27 cellular contexts compared by ENCODE assay signal in genomic region chrX:114465689-114466088, GRCh38.
"Had no signal": no experiment of that assay in that cellular context is flagged by ENCODE, and none has a peak within 500 bp of the region (broad histone marks: within the 10 kb centered on the region; RNA-seq: fewer than 3 reads in every experiment).

No MANE protein-coding gene starts in this region.

- ATAC-seq: activated CD4-positive, alpha-beta T cell treated with anti-CD3 and anti-CD28 coated beads for 36 hours; activated T-helper 17 cell treated with anti-CD3 and anti-CD28 coated beads, Interleukin-2, amount 50 U/mL, for 72 hours; Panc1; Right ventricle myocardium inferior had no signal

- H3K9me3 Mint-ChIP-seq: activated naive CD4-positive, alpha-beta T cell treated with anti-CD3 and anti-CD28 coated beads for 36 hours had no signal

- H3K36me3 Mint-ChIP-seq: activated naive CD8-positive, alpha-beta T cell; brain had no signal

- H3K9ac ChIP-seq: SK-N-SH had no signal

- H3K27ac Mint-ChIP-seq: activated CD4-positive, alpha-beta memory T cell treated with anti-CD3 and anti-CD28 coated beads, Interleukin-2, amount 10 ng/mL, durations not matched to agents 7 days and 5 days; activated CD4-positive, alpha-beta T cell treated with anti-CD3 and anti-CD28 coated beads for 36 hours; activated naive CD4-positive, alpha-beta T cell treated with anti-CD3 and anti-CD28 coated beads for 36 hours; activated naive CD8-positive, alpha-beta T cell; activated T-helper 17 cell treated with anti-CD3 and anti-CD28 coated beads, Interleukin-2, amount 50 U/mL, for 72 hours; brain had no signal

- H3K27ac ChIP-seq: VCaP had no signal

- H3K4me2 ChIP-seq: SK-N-SH had no signal

- DNase-seq: activated CD4-positive, alpha-beta memory T cell treated with anti-CD3 and anti-CD28 coated beads, Interleukin-2, amount 10 ng/mL, durations not matched to agents 7 days and 5 days; activated CD4-positive, alpha-beta T cell treated with anti-CD3 and anti-CD28 coated beads for 36 hours; activated CD4-positive, alpha-beta T cell treated with anti-CD3 and anti-CD28 coated beads, Interleukin-2, amount 50 U/mL, for 1 hour; activated gamma-delta T cell; activated naive CD4-positive, alpha-beta T cell treated with anti-CD3 and anti-CD28 coated beads for 36 hours; activated T-cell treated with anti-CD3 and anti-CD28 coated beads for 4 hours; activated T-cell treated with anti-CD3 and anti-CD28 coated beads, Interleukin-2, amount 50 U/mL, for 48 hours; amygdala; NCI-H1092 treated with DMSO at 0.1 percent for 48 hours; NCI-H1417 treated with DMSO at 0.1 percent for 48 hours; NCI-H1694 treated with DMSO at 0.1 percent for 48 hours; NCI-H2029 treated with DMSO at 0.1 percent for 48 hours; NCI-H345; NCI-H510A treated with DMSO at 0.1 percent for 48 hours; NCI-H69; NK-92 treated with Interleukin-12 subunit alpha and Interleukin-12 subunit beta, amount 100 ng/mL, for 24 hours; OCI-M1; RPMI8226; SK-N-SH; T-helper 1 cell had no signal

- H3K9me3 ChIP-seq: SK-N-SH had no signal

- H3K4me3 Mint-ChIP-seq: activated CD4-positive, alpha-beta memory T cell treated with anti-CD3 and anti-CD28 coated beads, Interleukin-2, amount 10 ng/mL, durations not matched to agents 7 days and 5 days; activated CD4-positive, alpha-beta T cell treated with anti-CD3 and anti-CD28 coated beads for 36 hours; activated naive CD4-positive, alpha-beta T cell treated with anti-CD3 and anti-CD28 coated beads for 36 hours; activated naive CD8-positive, alpha-beta T cell; activated T-helper 17 cell treated with anti-CD3 and anti-CD28 coated beads, Interleukin-2, amount 50 U/mL, for 72 hours; brain; central memory CD8-positive, alpha-beta T cell had no signal

- H3K4me1 Mint-ChIP-seq: activated CD4-positive, alpha-beta memory T cell treated with anti-CD3 and anti-CD28 coated beads, Interleukin-2, amount 10 ng/mL, durations not matched to agents 7 days and 5 days; activated CD4-positive, alpha-beta T cell treated with anti-CD3 and anti-CD28 coated beads for 36 hours; activated T-helper 17 cell treated with anti-CD3 and anti-CD28 coated beads, Interleukin-2, amount 50 U/mL, for 72 hours; central memory CD8-positive, alpha-beta T cell had no signal

- H3K27me3 Mint-ChIP-seq: activated CD4-positive, alpha-beta memory T cell treated with anti-CD3 and anti-CD28 coated beads, Interleukin-2, amount 10 ng/mL, durations not matched to agents 7 days and 5 days; activated CD4-positive, alpha-beta T cell treated with anti-CD3 and anti-CD28 coated beads for 36 hours; activated naive CD8-positive, alpha-beta T cell; activated T-helper 17 cell treated with anti-CD3 and anti-CD28 coated beads, Interleukin-2, amount 50 U/mL, for 72 hours; central memory CD8-positive, alpha-beta T cell had no signal
